ENCODE assay signal across 13 cellular contexts in genomic region chr2:201203916-201204654, GRCh38. TPM values are rescaled to one million over a fixed set of nuclear protein-coding genes. Genes with fewer than 3 reads are reported as not detected.
DNase-seq lines count a peak whose midpoint lies in the region; ATAC-seq and TF ChIP-seq lines count a peak whose summit lies in the region.
"Had no signal": no experiment of that assay in that cellular context is flagged by ENCODE, and none has a peak within 500 bp of the region (broad histone marks: within the 10 kb centered on the region; RNA-seq: fewer than 3 reads in every experiment).

No MANE protein-coding gene starts in this region.

- intact Hi-C loops in adrenal gland (cut with DNase I) = no loop called here
- intact Hi-C loops in sigmoid colon (cut with DNase I) = no loop called here

- TF ChIP-seq POLR2A in adrenal gland (IDR thresholded peaks at IDR 0.05) (no peak), sigmoid colon (IDR thresholded peaks at IDR 0.05) (no peak)

- TF ChIP-seq CTCF in adrenal gland (IDR thresholded peaks at IDR 0.05) (no peak), hepatocyte (IDR thresholded peaks at IDR 0.05; ENCODE audit: poor library complexity) (no peak), sigmoid colon (IDR thresholded peaks at IDR 0.05) (no peak), nephron progenitor cell (IDR thresholded peaks at IDR 0.05) (no peak)

- no peak overlapping the region for H3K4me3 Mint-ChIP-seq in nephron progenitor cell
- H3K4me3 Mint-ChIP-seq: activated naive CD8-positive, alpha-beta T cell; T-helper 1 cell treated with Interleukin-12 subunit alpha and Interleukin-12 subunit beta and Interleukin-4 antibody, amounts not matched to agents 30 μg/mL and 1 μg/mL, for 36 hours had no signal

- no peak for TF ChIP-seq EP300 in sigmoid colon (IDR thresholded peaks at IDR 0.05)

- no peaks in the 10 kb centered on the region for H3K79me2 ChIP-seq in hepatocyte

- H3K27ac Mint-ChIP-seq in nephron progenitor cell = no peak overlapping the region
- H3K27ac Mint-ChIP-seq: T-helper 1 cell treated with Interleukin-12 subunit alpha and Interleukin-12 subunit beta and Interleukin-4 antibody, amounts not matched to agents 30 μg/mL and 1 μg/mL, for 36 hours had no signal

- H4K20me1 ChIP-seq in hepatocyte (ENCODE audit: insufficient read depth, poor library complexity, severe bottlenecking) = no peaks in the 10 kb centered on the region

- H3K36me3 Mint-ChIP-seq in nephron progenitor cell (ENCODE audit: low read depth) = no peaks in the 10 kb centered on the region

- H3K4me1 Mint-ChIP-seq in nephron progenitor cell = peaks cover 12% of the 10 kb centered on the region

- H3K9me3 ChIP-seq in adrenal gland (replicated peaks in 1 of 3) = no peaks in the 10 kb centered on the region
- H3K9me3 ChIP-seq in hepatocyte (ENCODE audit: low read depth) = no peaks in the 10 kb centered on the region
- H3K9me3 ChIP-seq in sigmoid colon = no peaks in the 10 kb centered on the region

- no peak overlapping the region for H3K27ac ChIP-seq in adrenal gland
- peak overlapping the region; percentile 64 for H3K27ac ChIP-seq in hepatocyte
- H3K27ac ChIP-seq in sigmoid colon = peak overlapping the region in 2 of 4 donors; percentile 38 to 39
- H3K27ac ChIP-seq: coronary artery had no signal

- H3K4me3 ChIP-seq in adrenal gland (no peak overlapping the region), hepatocyte (no peak overlapping the region), sigmoid colon (no peak overlapping the region)
- H3K4me3 ChIP-seq: coronary artery had no signal

- H3K4me2 ChIP-seq in hepatocyte = peak overlapping the region; percentile 14

- H3K4me1 ChIP-seq in adrenal gland (replicated peaks in 1 of 2) (no peaks in the 10 kb centered on the region), hepatocyte (ENCODE audit: insufficient read depth) (peaks cover 7% of the 10 kb centered on the region), sigmoid colon (peaks cover 0 to 21% (median 12%) of the 10 kb centered on the region in 4 donors)

- no peaks in the 10 kb centered on the region for H3K9me2 ChIP-seq in hepatocyte (replicated peaks; ENCODE audit: insufficient read depth)

- peak in 5 of 7 donors; percentile 31 to 68 (median 35) for DNase-seq in adrenal gland
- DNase-seq in hepatocyte (ENCODE audit: low spot score) = no peak
- peak; percentile 77 for DNase-seq in sigmoid colon
- DNase-seq in nephron progenitor cell = no peak
- no peak for DNase-seq in ureter (ENCODE audit: low spot score)
- DNase-seq: Kasumi-1, OCI-M1 had no signal

- no peaks in the 10 kb centered on the region for H3K27me3 ChIP-seq in adrenal gland
- no peaks in the 10 kb centered on the region for H3K27me3 ChIP-seq in hepatocyte
- no peaks in the 10 kb centered on the region for H3K27me3 ChIP-seq in sigmoid colon

- H2AFZ ChIP-seq in hepatocyte = no peak overlapping the region

- WGBS in adrenal gland, 4 donors = 62 to 83% (median 73%) methylated on average over 6 of the region's 6 CpGs
- WGBS in hepatocyte (ENCODE audit: low lambda C conversion rate, missing lambda C conversion rate) = 68% methylated on average over 6 of the region's 6 CpGs
- WGBS in sigmoid colon, 2 donors = 81 to 92% methylated on average over 6 of the region's 6 CpGs

- no peaks in the 10 kb centered on the region for H3K9me3 Mint-ChIP-seq in nephron progenitor cell
- H3K9me3 Mint-ChIP-seq: T-helper 1 cell treated with Interleukin-12 subunit alpha and Interleukin-12 subunit beta and Interleukin-4 antibody, amounts not matched to agents 30 μg/mL and 1 μg/mL, for 36 hours had no signal

- ATAC-seq in GM18861 (IDR thresholded peaks at IDR 0.05; ENCODE audit: unreplicated experiment) (peak; percentile 4), GM18867 (IDR thresholded peaks at IDR 0.05; ENCODE audit: unreplicated experiment) (no peak), GM19035 (IDR thresholded peaks at IDR 0.05; ENCODE audit: unreplicated experiment) (no peak)

- H3K36me3 ChIP-seq in adrenal gland (replicated peaks in 1 of 2) = no peaks in the 10 kb centered on the region
- no peaks in the 10 kb centered on the region for H3K36me3 ChIP-seq in hepatocyte (replicated peaks; ENCODE audit: insufficient read depth, low read depth)
- no peaks in the 10 kb centered on the region for H3K36me3 ChIP-seq in sigmoid colon

- H3K27me3 Mint-ChIP-seq in nephron progenitor cell (ENCODE audit: low read depth, poor library complexity) = peaks cover 8% of the 10 kb centered on the region
- H3K27me3 Mint-ChIP-seq: activated naive CD8-positive, alpha-beta T cell had no signal

RNA-seq across cellular contexts. Expression of gene CASP10, which starts 21.1 kb away (rescaled TPM):
- 10 to 100 TPM in 1 of 8 donors, 1 to 10 TPM in 7; 3.3 to 12.8 (median 5.3) TPM for total RNA-seq in adrenal gland
- 1 to 10 TPM; 2.5 to 4.7 (median 2.5) TPM for polyA plus RNA-seq in adrenal gland
- total RNA-seq in hepatocyte = 7.2 and 11.0 TPM in 2 replicates
- polyA plus RNA-seq in hepatocyte = 1.6 and 2.0 TPM in 2 replicates
- 10 to 100 TPM in 1 of 4 donors, 1 to 10 TPM in 3; 3.9 to 18.3 (median 5.0) TPM for total RNA-seq in sigmoid colon
- 10 to 100 TPM; 11.4 to 26.9 (median 18.0) TPM for polyA plus RNA-seq in sigmoid colon
- 16.6 TPM for total RNA-seq in ureter

RNA-seq across cellular contexts. Expression of gene CASP8, which starts 56.3 kb away (rescaled TPM):
- total RNA-seq in adrenal gland = 10 to 100 TPM in 7 of 8 donors, 1 to 10 TPM in 1; 9.1 to 55.8 (median 20.8) TPM
- polyA plus RNA-seq in adrenal gland = 10 to 100 TPM in 2 of 3 donors, 1 to 10 TPM in 1; 8.2 to 20.6 (median 11.4) TPM
- 24.4 and 27.7 TPM in 2 replicates for total RNA-seq in hepatocyte
- 14.6 and 17.1 TPM in 2 replicates for polyA plus RNA-seq in hepatocyte
- 10 to 100 TPM in 1 of 4 donors, 1 to 10 TPM in 3; 4.9 to 13.0 (median 8.4) TPM for total RNA-seq in sigmoid colon
- polyA plus RNA-seq in sigmoid colon = 10 to 100 TPM; 15.6 to 28.7 (median 18.7) TPM
- total RNA-seq in ureter = 50.9 TPM

Comparison
In these comparisons a context has a peak if more than half of its experiments do, and no peak if none do; other contexts are left out.
1. DNase-seq: peak in adrenal gland (5 of 7) and sigmoid colon (single experiment); none in hepatocyte (single experiment), nephron progenitor cell (single experiment) and ureter (single experiment).